In the genomic region with DNA sequence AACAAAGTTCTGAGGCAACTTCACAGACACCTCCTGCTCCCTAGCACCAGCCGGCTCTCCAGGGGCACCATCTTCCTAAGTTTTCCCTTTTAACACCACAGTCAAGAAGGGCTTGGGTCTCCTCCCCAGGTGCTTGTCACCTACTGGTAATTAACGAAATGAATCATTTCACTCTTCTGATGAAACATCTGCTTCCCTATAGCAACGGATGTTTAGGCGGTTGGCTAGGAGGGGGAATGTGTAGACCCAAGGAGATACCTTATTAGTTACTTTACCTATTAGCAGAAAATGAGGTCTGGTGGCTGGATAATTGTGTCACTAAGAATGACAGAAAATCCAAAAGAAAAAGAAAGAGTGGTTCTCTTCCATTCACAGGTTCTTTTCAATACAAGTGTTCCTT, we compare ENCODE assay signal across 22 cellular contexts. TPM values are rescaled to one million over a fixed set of nuclear protein-coding genes. Genes with fewer than 3 reads are reported as not detected.
"Had no signal": no experiment of that assay in that cellular context is flagged by ENCODE, and none has a peak within 500 bp of the region (broad histone marks: within the 10 kb centered on the region; RNA-seq: fewer than 3 reads in every experiment).

No MANE protein-coding gene starts in this region.

- DNase-seq: activated CD4-positive, alpha-beta T cell treated with anti-CD3 and anti-CD28 coated beads for 1 hour; activated CD4-positive, alpha-beta T cell treated with anti-CD3 and anti-CD28 coated beads, Interleukin-2, amount 50 U/mL, for 4 hours; activated gamma-delta T cell; erythroblast; foreskin melanocyte; glutamatergic neuron; hippocampal formation; left cardiac atrium; mesenchymal stem cell; mucosa of descending colon; naive B cell; stimulated activated CD4-positive, alpha-beta T cell treated with anti-CD3 and anti-CD28 coated beads, Interleukin-2, amount 100 ng/mL, for 24 hours; stimulated activated naive CD8-positive, alpha-beta T cell treated with anti-CD3 and anti-CD28 coated beads, Interleukin-15, Interleukin-2, amounts not matched to agents 100 U/mL and 50 U/mL, for 24 hours; substantia nigra had no signal

- H3K4me3 ChIP-seq: ascending aorta, coronary artery, mucosa of descending colon, tibial nerve had no signal

- H3K4me3 Mint-ChIP-seq: activated naive CD4-positive, alpha-beta T cell treated with anti-CD3 and anti-CD28 coated beads, Interleukin-2, amount 50 U/mL, for 24 hours; naive B cell; neural crest cell had no signal

- H3K27ac Mint-ChIP-seq: activated naive CD4-positive, alpha-beta T cell treated with anti-CD3 and anti-CD28 coated beads, Interleukin-2, amount 50 U/mL, for 24 hours had no signal

- H3K36me3 ChIP-seq: ascending aorta, tibial nerve had no signal

- H3K36me3 Mint-ChIP-seq: activated naive CD4-positive, alpha-beta T cell treated with anti-CD3 and anti-CD28 coated beads, Interleukin-2, amount 50 U/mL, for 24 hours; naive B cell had no signal

- H3K4me1 ChIP-seq: ascending aorta had no signal

- H3K9me3 ChIP-seq: ascending aorta, mucosa of descending colon, tibial nerve had no signal

- H3K4me1 Mint-ChIP-seq: activated naive CD4-positive, alpha-beta T cell treated with anti-CD3 and anti-CD28 coated beads, Interleukin-2, amount 50 U/mL, for 24 hours; naive B cell had no signal

- H3K9me3 Mint-ChIP-seq: activated naive CD4-positive, alpha-beta T cell treated with anti-CD3 and anti-CD28 coated beads, Interleukin-2, amount 50 U/mL, for 24 hours; naive B cell; neural crest cell had no signal

- ATAC-seq: left cardiac atrium; mucosa of descending colon; stimulated activated naive CD8-positive, alpha-beta T cell treated with anti-CD3 and anti-CD28 coated beads, Interleukin-15, Interleukin-2, amounts not matched to agents 100 U/mL and 50 U/mL, for 24 hours had no signal

- H3K27ac ChIP-seq: ascending aorta, coronary artery, tibial nerve had no signal

- H3K27me3 ChIP-seq: ascending aorta, tibial nerve had no signal

RNA-seq across cellular contexts. Expression of gene FABP7, which starts 46.3 kb away (rescaled TPM):
- total RNA-seq: activated CD8-positive, alpha-beta memory T cell treated with anti-CD3 and anti-CD28 coated beads for 36 hours; ascending aorta; mucosa of descending colon; omental fat pad; posterior vena cava; tibial nerve had no signal
